ENCODE assay signal across 1 cellular context in genomic region chr16:64950262-64950661, GRCh38.
TF ChIP-seq lines count a peak whose summit lies in the region.

No MANE protein-coding gene starts in this region.

TF ChIP-seq in H1, 55 proteins besides CTCF, POLR2A, EP300 and RAD21:
- TF ChIP-seq PHF8 (conservative IDR thresholded peaks at IDR 0.05; ENCODE audit: low read depth, low read length) (no peak), SAP30 (IDR thresholded peaks at IDR 0.05; ENCODE audit: insufficient read depth, insufficient replicate concordance, low read length) (no peak), HDAC2 (IDR thresholded peaks at IDR 0.05; ENCODE audit: borderline replicate concordance in 1 of 2, low read depth in 2 of 2, low read length in 2 of 2) (no peak), SIX5 (IDR thresholded peaks at IDR 0.05; ENCODE audit: low read depth, low read length) (no peak), YY1 (IDR thresholded peaks at IDR 0.05; ENCODE audit: low read depth, low read length) (no peak), GABPA (IDR thresholded peaks at IDR 0.05; ENCODE audit: borderline replicate concordance, insufficient read depth, low read length) (no peak), JUN (IDR thresholded peaks at IDR 0.05; ENCODE audit: low read depth, low read length) (no peak), RFX5 (IDR thresholded peaks at IDR 0.05; ENCODE audit: borderline replicate concordance, low read depth, low read length) (no peak), NANOG (IDR thresholded peaks at IDR 0.05; ENCODE audit: insufficient read depth, low read depth, low read length, poor library complexity, severe bottlenecking) (no peak), CBX8 (IDR thresholded peaks at IDR 0.05; ENCODE audit: borderline replicate concordance, low read depth, low read length) (no peak), RXRA (IDR thresholded peaks at IDR 0.05; ENCODE audit: insufficient read depth, low read depth, low read length) (no peak), KDM5A (IDR thresholded peaks at IDR 0.05; ENCODE audit: low read length) (no peak), CREB1 (IDR thresholded peaks at IDR 0.05) (no peak), CBX5 (IDR thresholded peaks at IDR 0.05; ENCODE audit: low read depth, low read length) (no peak), MAFK (IDR thresholded peaks at IDR 0.05; ENCODE audit: low read depth, low read length) (no peak), USF2 (IDR thresholded peaks at IDR 0.05; ENCODE audit: low read length) (no peak), CHD1 (IDR thresholded peaks at IDR 0.05; ENCODE audit: low read depth, low read length) (no peak), GTF2F1 (IDR thresholded peaks at IDR 0.05; ENCODE audit: borderline replicate concordance, low read depth, low read length) (no peak)
TF ChIP-seq in H1: peak in this region for 0.
